In the genomic region with DNA sequence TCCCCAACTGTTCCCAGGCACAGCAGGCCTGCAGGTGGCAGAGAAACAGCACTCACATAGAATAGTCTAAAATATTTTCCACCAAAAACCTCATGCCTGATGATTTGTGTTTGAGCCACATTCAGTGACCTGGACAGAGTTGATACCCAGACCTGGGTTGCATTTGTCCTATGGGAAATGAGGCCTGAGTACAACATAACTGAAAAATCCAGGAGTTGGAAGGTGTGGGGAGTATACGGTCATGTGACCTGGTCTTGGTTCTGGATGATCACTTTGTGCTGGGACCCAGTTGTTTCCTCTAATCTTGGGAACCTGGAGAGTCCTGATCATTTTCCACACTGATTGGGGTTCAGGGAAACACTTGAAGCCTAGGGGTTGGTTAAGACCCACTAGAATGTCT, we compare ENCODE assay signal across 28 cellular contexts.
"Had no signal": no experiment of that assay in that cellular context is flagged by ENCODE, and none has a peak within 500 bp of the region (broad histone marks: within the 10 kb centered on the region; RNA-seq: fewer than 3 reads in every experiment).

No MANE protein-coding gene starts in this region.

- H3K36me3 ChIP-seq: colonic mucosa, esophagus squamous epithelium, gastrocnemius medialis, gastroesophageal sphincter, heart left ventricle, heart right ventricle had no signal

- H3K4me3 ChIP-seq: colonic mucosa, coronary artery, dorsolateral prefrontal cortex, esophagus squamous epithelium, gastrocnemius medialis, gastroesophageal sphincter, heart left ventricle, heart right ventricle, hepatocyte had no signal

- H3K9me3 ChIP-seq: colonic mucosa, esophagus squamous epithelium, gastrocnemius medialis, heart left ventricle, heart right ventricle had no signal

- FAIRE-seq: colon, endometrium, endothelial cell of umbilical vein, frontal cortex had no signal

- H3K27ac ChIP-seq: colonic mucosa, coronary artery, dorsolateral prefrontal cortex, epithelial cell of prostate, esophagus squamous epithelium, foreskin keratinocyte, gastrocnemius medialis, gastroesophageal sphincter, heart left ventricle, heart right ventricle, hepatocyte had no signal

- H3K79me2 ChIP-seq: hepatocyte had no signal

- H2AFZ ChIP-seq: hepatocyte had no signal

- H3K27me3 ChIP-seq: colonic mucosa, dorsolateral prefrontal cortex, esophagus squamous epithelium, gastrocnemius medialis, gastroesophageal sphincter, heart left ventricle, heart right ventricle had no signal

- H3K4me2 ChIP-seq: hepatocyte had no signal

- ATAC-seq: effector memory CD8-positive, alpha-beta T cell; esophagus mucosa; foreskin keratinocyte; gastrocnemius medialis; gastroesophageal sphincter; heart left ventricle; heart right ventricle had no signal

- DNase-seq: colonic mucosa; cortex of kidney; dermis blood vessel endothelial cell; dorsolateral prefrontal cortex; effector CD4-positive, alpha-beta T cell; effector CD8-positive, alpha-beta T cell; effector memory CD4-positive, alpha-beta T cell; effector memory CD8-positive, alpha-beta T cell; endodermal cell; erythroblast; esophagus squamous epithelium; foreskin fibroblast; foreskin keratinocyte; foreskin melanocyte; gastrocnemius medialis; glutamatergic neuron; head of caudate nucleus; heart left ventricle; heart right ventricle had no signal

- H3K4me1 ChIP-seq: colonic mucosa, esophagus squamous epithelium, gastrocnemius medialis, gastroesophageal sphincter, heart left ventricle, heart right ventricle had no signal
